Comparison of ENCODE assay signal across 9 cellular contexts in genomic region chr3:66498718-66499611, GRCh38. TPM values are rescaled to one million over a fixed set of nuclear protein-coding genes. Genes with fewer than 3 reads are reported as not detected.
DNase-seq lines count a peak whose midpoint lies in the region; ATAC-seq and TF ChIP-seq lines count a peak whose summit lies in the region.
"Had no signal": no experiment of that assay in that cellular context is flagged by ENCODE, and none has a peak within 500 bp of the region (broad histone marks: within the 10 kb centered on the region; RNA-seq: fewer than 3 reads in every experiment).

No MANE protein-coding gene starts in this region.

- no peaks in the 10 kb centered on the region for H3K9me3 ChIP-seq in RWPE2 (ENCODE audit: severe bottlenecking)

- H3K36me3 ChIP-seq in RWPE2 (ENCODE audit: low read depth): no peaks in the 10 kb centered on the region
- no peaks in the 10 kb centered on the region for H3K36me3 ChIP-seq in rectal smooth muscle tissue (ENCODE audit: control insufficient read depth, insufficient read depth, low read length)

- H3K4me3 ChIP-seq in RWPE2 (ENCODE audit: severe bottlenecking) (peak overlapping the region; percentile 92), fibroblast of mammary gland (ENCODE audit: control insufficient read depth, low read depth, low read length) (peak overlapping the region; percentile 72), rectal smooth muscle tissue (ENCODE audit: low read length) (peak overlapping the region; percentile 92)
- H3K4me3 ChIP-seq: K562 had no signal

- peak; percentile 53 for DNase-seq in G401 (ENCODE audit: low spot score)
- DNase-seq in RWPE2 (ENCODE audit: low spot score): no peak
- DNase-seq in fibroblast of mammary gland (ENCODE audit: low read depth): no peak
- no peak for DNase-seq in stimulated activated CD4-positive, alpha-beta T cell treated with anti-CD3 and anti-CD28 coated beads, Interleukin-4, amount 100 ng/mL, for 1 hour
- DNase-seq in NCI-H1417 treated with DMSO at 0.1 percent for 48 hours (lab: John Stamatoyannopoulos, UW): no peak
- DNase-seq in NCI-H774 (lab: John Stamatoyannopoulos, UW): no peak
- no peak for DNase-seq in kidney tubule cell (ENCODE audit: low spot score)

- H3K4me1 ChIP-seq in RWPE2 (ENCODE audit: insufficient read depth, poor library complexity, severe bottlenecking) (no peaks in the 10 kb centered on the region), rectal smooth muscle tissue (ENCODE audit: control insufficient read depth, insufficient read depth, low read length) (peaks cover 28% of the 10 kb centered on the region)

- H3K27me3 ChIP-seq in RWPE2 (ENCODE audit: insufficient read depth, poor library complexity, severe bottlenecking) (no peaks in the 10 kb centered on the region), rectal smooth muscle tissue (ENCODE audit: control insufficient read depth, insufficient read depth, low read length) (no peaks in the 10 kb centered on the region)

- in situ Hi-C loops in G401 (cut with HindIII; ENCODE audit: low sequenced_read_pairs): no loop called here

- H3K27ac ChIP-seq in RWPE2 (ENCODE audit: poor library complexity, severe bottlenecking) (no peak overlapping the region), rectal smooth muscle tissue (ENCODE audit: low read depth, low read length) (peak overlapping the region; percentile 88)

- ATAC-seq in RWPE2 (ENCODE audit: low read depth): no peak
- ATAC-seq: K562 had no signal

- TF ChIP-seq CTCF in RWPE2 (IDR thresholded peaks at IDR 0.05; ENCODE audit: poor library complexity, severe bottlenecking): no peak
- TF ChIP-seq CTCF in fibroblast of mammary gland (conservative IDR thresholded peaks at IDR 0.05; ENCODE audit: control insufficient read depth, insufficient read depth, low read depth, low read length): no peak

- H3K9ac ChIP-seq in rectal smooth muscle tissue (ENCODE audit: low read length): peak overlapping the region; percentile 38

RNA-seq across cellular contexts. Expression of gene LRIG1, which starts 1.9 kb away (rescaled TPM):
- 1.3 and 1.7 TPM in 2 replicates for total RNA-seq in G401 (2014; rRNA removed; shearing (Covaris generic))
